Comparison of ENCODE assay signal across 20 cellular contexts in the genomic region with DNA sequence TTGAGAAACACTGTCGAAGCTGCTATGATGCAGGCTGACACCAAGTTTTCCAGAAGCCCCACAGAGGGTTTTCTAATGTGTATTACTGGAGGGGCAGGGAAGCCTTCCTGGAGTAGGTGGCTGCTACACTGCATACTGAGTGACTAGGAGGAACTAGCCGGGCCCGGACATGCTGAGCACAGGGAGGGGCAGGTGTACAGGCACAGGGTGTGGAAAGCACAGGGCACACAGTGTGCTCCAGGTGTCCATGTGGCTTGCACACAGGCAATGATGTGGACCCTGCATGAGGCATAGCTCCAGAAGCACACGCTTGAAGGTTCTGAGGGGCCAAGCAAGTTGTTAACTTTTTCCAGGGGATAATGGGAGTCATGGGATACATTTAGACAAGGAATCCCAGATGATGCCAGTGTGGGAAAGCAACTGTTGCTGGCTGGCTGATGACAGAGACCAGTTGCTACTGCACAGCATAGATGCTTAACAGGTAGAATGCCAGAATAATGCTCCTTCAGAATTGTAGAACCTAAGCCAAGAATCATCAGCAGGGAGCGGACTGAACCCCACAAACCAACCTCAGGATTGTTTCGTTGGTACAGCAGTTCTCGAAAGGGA. TPM values are rescaled to one million over a fixed set of nuclear protein-coding genes. Genes with fewer than 3 reads are reported as not detected.
DNase-seq lines count a peak whose midpoint lies in the region; ATAC-seq and TF ChIP-seq lines count a peak whose summit lies in the region.
"Had no signal": no experiment of that assay in that cellular context is flagged by ENCODE, and none has a peak within 500 bp of the region (broad histone marks: within the 10 kb centered on the region; RNA-seq: fewer than 3 reads in every experiment).

No MANE protein-coding gene starts in this region.

- no TSS peak for BruUV-seq in MCF 10A (replicated peaks; lab: Mats Ljungman, UMichigan)

- H3K9me3 Mint-ChIP-seq in MCF 10A (ENCODE audit: unreplicated experiment), result no peaks in the 10 kb centered on the region
- no peaks in the 10 kb centered on the region for H3K9me3 Mint-ChIP-seq in activated CD8-positive, alpha-beta memory T cell treated with anti-CD3 and anti-CD28 coated beads, Interleukin-2, amount 10 ng/mL, durations not matched to agents 7 days and 5 days (ENCODE audit: low read depth)
- H3K9me3 Mint-ChIP-seq in activated CD4-positive, alpha-beta T cell treated with anti-CD3 and anti-CD28 coated beads for 36 hours (ENCODE audit: low read depth), result no peaks in the 10 kb centered on the region
- H3K9me3 Mint-ChIP-seq: CD4-positive, CD25-positive, alpha-beta regulatory T cell had no signal

- DNase-seq in MCF 10A (ENCODE audit: unreplicated experiment) (peak; percentile 9), breast epithelium (ENCODE audit: low spot score in 2 of 2) (no peak), epithelial cell of prostate (ENCODE audit: low read depth, low spot score) (peak; percentile 12), myocyte (ENCODE audit: low read depth) (peak; percentile 55), upper lobe of right lung (no peak), Peyer's patch (no peak)
- no peak for DNase-seq in activated CD8-positive, alpha-beta memory T cell treated with anti-CD3 and anti-CD28 coated beads, Interleukin-2, amount 10 ng/mL, durations not matched to agents 7 days and 5 days
- no peak for DNase-seq in activated CD4-positive, alpha-beta T cell treated with anti-CD3 and anti-CD28 coated beads for 36 hours
- DNase-seq: 8988T; CD4-positive, CD25-positive, alpha-beta regulatory T cell; COR-L47; DMS 273 treated with DMSO at 0.1 percent for 48 hours; DND-41; NCI-H1417 treated with DMSO at 0.1 percent for 48 hours; NCI-H187 treated with DMSO at 0.1 percent for 48 hours; NCI-H2227 treated with DMSO at 0.1 percent for 48 hours; NCI-H524; NCI-H82 had no signal

- no peaks in the 10 kb centered on the region for H3K27me3 Mint-ChIP-seq in MCF 10A (ENCODE audit: insufficient read depth, unreplicated experiment)
- no peaks in the 10 kb centered on the region for H3K27me3 Mint-ChIP-seq in activated CD8-positive, alpha-beta memory T cell treated with anti-CD3 and anti-CD28 coated beads, Interleukin-2, amount 10 ng/mL, durations not matched to agents 7 days and 5 days
- H3K27me3 Mint-ChIP-seq in activated CD4-positive, alpha-beta T cell treated with anti-CD3 and anti-CD28 coated beads for 36 hours, result no peaks in the 10 kb centered on the region
- H3K27me3 Mint-ChIP-seq: B cell; CD4-positive, CD25-positive, alpha-beta regulatory T cell had no signal

- H3K27ac Mint-ChIP-seq in MCF 10A (ENCODE audit: low read depth, unreplicated experiment), result peak overlapping the region; percentile 27
- no peak overlapping the region for H3K27ac Mint-ChIP-seq in activated CD8-positive, alpha-beta memory T cell treated with anti-CD3 and anti-CD28 coated beads, Interleukin-2, amount 10 ng/mL, durations not matched to agents 7 days and 5 days
- H3K27ac Mint-ChIP-seq in activated CD4-positive, alpha-beta T cell treated with anti-CD3 and anti-CD28 coated beads for 36 hours, result no peak overlapping the region
- H3K27ac Mint-ChIP-seq: B cell; CD4-positive, CD25-positive, alpha-beta regulatory T cell had no signal

- H3K4me1 Mint-ChIP-seq in MCF 10A (ENCODE audit: insufficient read depth, unreplicated experiment), result peaks cover 9% of the 10 kb centered on the region
- no peaks in the 10 kb centered on the region for H3K4me1 Mint-ChIP-seq in activated CD8-positive, alpha-beta memory T cell treated with anti-CD3 and anti-CD28 coated beads, Interleukin-2, amount 10 ng/mL, durations not matched to agents 7 days and 5 days
- H3K4me1 Mint-ChIP-seq in activated CD4-positive, alpha-beta T cell treated with anti-CD3 and anti-CD28 coated beads for 36 hours, result no peaks in the 10 kb centered on the region
- H3K4me1 Mint-ChIP-seq: B cell had no signal

- TF ChIP-seq CTCF in MCF 10A (IDR thresholded peaks at IDR 0.05; ENCODE audit: unreplicated experiment) (no peak), breast epithelium (IDR thresholded peaks at IDR 0.05) (no peak), upper lobe of right lung (IDR thresholded peaks at IDR 0.05) (no peak), Peyer's patch (IDR thresholded peaks at IDR 0.05) (no peak)

- H3K9me3 ChIP-seq in breast epithelium (no peaks in the 10 kb centered on the region), upper lobe of right lung (no peaks in the 10 kb centered on the region), Peyer's patch (no peaks in the 10 kb centered on the region)

- intact Hi-C loops in MCF 10A (cut with micrococcal nuclease), result no loop called here
- intact Hi-C loops in breast epithelium (cut with DNase I; ENCODE audit: low total_unique reads), result no loop called here
- intact Hi-C loops in upper lobe of right lung (cut with DNase I), result no loop called here
- intact Hi-C loops in activated CD4-positive, alpha-beta T cell treated with anti-CD3 and anti-CD28 coated beads for 36 hours (cut with DNase I, micrococcal nuclease), result loop anchor here in 1 of 2 experiments (2.0 kb wide), 1 partner anchor 882 kb away; no protein-coding TSS in a partner anchor

- CTCF ChIA-PET in MCF 10A (lab: Yijun Ruan, JAX), result interaction anchor here (0.5 to 2.2 kb wide), 4 partner anchors 17 to 1293 kb away, joined by 3 to 6 read pairs (median 4); no protein-coding TSS in a partner anchor
- CTCF ChIA-PET in activated CD8-positive, alpha-beta memory T cell treated with anti-CD3 and anti-CD28 coated beads, Interleukin-2, amount 10 ng/mL, durations not matched to agents 7 days and 5 days (lab: Charles Lee), result no interaction called here
- CTCF ChIA-PET in activated CD4-positive, alpha-beta T cell treated with anti-CD3 and anti-CD28 coated beads for 36 hours (lab: Charles Lee), result no interaction called here

- H3K36me3 Mint-ChIP-seq in MCF 10A (ENCODE audit: insufficient read depth, unreplicated experiment), result peaks cover 32% of the 10 kb centered on the region
- H3K36me3 Mint-ChIP-seq in activated CD8-positive, alpha-beta memory T cell treated with anti-CD3 and anti-CD28 coated beads, Interleukin-2, amount 10 ng/mL, durations not matched to agents 7 days and 5 days, result no peaks in the 10 kb centered on the region
- H3K36me3 Mint-ChIP-seq in activated CD4-positive, alpha-beta T cell treated with anti-CD3 and anti-CD28 coated beads for 36 hours (ENCODE audit: low read depth), result no peaks in the 10 kb centered on the region
- H3K36me3 Mint-ChIP-seq: CD4-positive, CD25-positive, alpha-beta regulatory T cell had no signal

- H3K27ac ChIP-seq in breast epithelium (no peak overlapping the region), epithelial cell of prostate (peak overlapping the region; percentile 25), upper lobe of right lung (no peak overlapping the region), Peyer's patch (no peak overlapping the region)
- H3K27ac ChIP-seq: HL-60 had no signal

- H3K4me3 ChIP-seq in breast epithelium (no peak overlapping the region), upper lobe of right lung (no peak overlapping the region), Peyer's patch (no peak overlapping the region)

- no peaks in the 10 kb centered on the region for H3K36me3 ChIP-seq in breast epithelium
- H3K36me3 ChIP-seq in upper lobe of right lung, result peaks cover 37% of the 10 kb centered on the region
- peaks cover 0 to 29% (median 0%) of the 10 kb centered on the region in 3 donors for H3K36me3 ChIP-seq in Peyer's patch

- H3K4me3 Mint-ChIP-seq in MCF 10A (ENCODE audit: unreplicated experiment), result peak overlapping the region; percentile 20
- no peak overlapping the region for H3K4me3 Mint-ChIP-seq in activated CD8-positive, alpha-beta memory T cell treated with anti-CD3 and anti-CD28 coated beads, Interleukin-2, amount 10 ng/mL, durations not matched to agents 7 days and 5 days
- H3K4me3 Mint-ChIP-seq in activated CD4-positive, alpha-beta T cell treated with anti-CD3 and anti-CD28 coated beads for 36 hours, result no peak overlapping the region
- H3K4me3 Mint-ChIP-seq: B cell; CD4-positive, CD25-positive, alpha-beta regulatory T cell had no signal

- POLR2A ChIA-PET in MCF 10A (lab: Yijun Ruan, JAX), result interaction anchor here (0.6 to 1.2 kb wide), 4 partner anchors 9 to 31 kb away, joined by 3 to 5 read pairs (median 4); no protein-coding TSS in a partner anchor
- POLR2A ChIA-PET in activated CD4-positive, alpha-beta T cell treated with anti-CD3 and anti-CD28 coated beads for 36 hours (lab: Charles Lee), result no interaction called here

- TF ChIP-seq POLR2A in breast epithelium (IDR thresholded peaks at IDR 0.05) (no peak), Peyer's patch (IDR thresholded peaks at IDR 0.05) (no peak)

- H3K27me3 ChIP-seq in breast epithelium, result no peaks in the 10 kb centered on the region
- H3K27me3 ChIP-seq in upper lobe of right lung, result no peaks in the 10 kb centered on the region
- no peaks in the 10 kb centered on the region for H3K27me3 ChIP-seq in Peyer's patch

- peak; percentile 29 for ATAC-seq in upper lobe of right lung
- no peak for ATAC-seq in activated CD8-positive, alpha-beta memory T cell treated with anti-CD3 and anti-CD28 coated beads, Interleukin-2, amount 10 ng/mL, durations not matched to agents 7 days and 5 days
- ATAC-seq in activated CD4-positive, alpha-beta T cell treated with anti-CD3 and anti-CD28 coated beads for 36 hours, result no peak

- no peaks in the 10 kb centered on the region for H3K4me1 ChIP-seq in breast epithelium
- H3K4me1 ChIP-seq in upper lobe of right lung, result no peaks in the 10 kb centered on the region
- H3K4me1 ChIP-seq in Peyer's patch, result no peaks in the 10 kb centered on the region

RNA-seq across cellular contexts. Expression of gene DHX32, which starts 14.6 kb away (rescaled TPM):
- total RNA-seq in MCF 10A (2022) (36.5 and 45.6 TPM in 2 replicates), breast epithelium (10 to 100 TPM; 18.1 to 54.6 (median 42.0) TPM), myocyte (51.7 and 62.3 TPM in 2 replicates), upper lobe of right lung (35.1 TPM), Peyer's patch (10 to 100 TPM; 23.9 to 36.3 (median 28.0) TPM)
- 22.2 TPM for polyA plus RNA-seq in myocyte (2012)
- 10 to 100 TPM; 12.1 to 16.0 TPM for total RNA-seq in activated CD8-positive, alpha-beta memory T cell treated with anti-CD3 and anti-CD28 coated beads, Interleukin-2, amount 10 ng/mL, durations not matched to agents 7 days and 5 days
- 10 to 100 TPM; 19.4 to 23.5 TPM for total RNA-seq in activated CD4-positive, alpha-beta T cell treated with anti-CD3 and anti-CD28 coated beads for 36 hours

RNA-seq across cellular contexts. Expression of gene FANK1, which starts 29.8 kb away (rescaled TPM):
- total RNA-seq in MCF 10A (2022) (1.8 and 2.5 TPM in 2 replicates), breast epithelium (10 to 100 TPM in 2 of 3 donors, 1 to 10 TPM in 1; 2.6 to 18.1 (median 13.8) TPM), myocyte (1.4 and 2.5 TPM in 2 replicates), upper lobe of right lung (2.6 TPM), Peyer's patch (1 to 10 TPM in 3 of 4 donors, not detected in 1; 1.4 to 7.9 (median 3.5) TPM)
- polyA plus RNA-seq in myocyte (2012), result 4.4 TPM
- under 1 TPM in 1 of 2 experiments, not detected in 1; 0.49 TPM for total RNA-seq in activated CD8-positive, alpha-beta memory T cell treated with anti-CD3 and anti-CD28 coated beads, Interleukin-2, amount 10 ng/mL, durations not matched to agents 7 days and 5 days
- 1 to 10 TPM in 1 of 2 experiments, under 1 TPM in 1; 0.42 to 1.0 TPM for total RNA-seq in activated CD4-positive, alpha-beta T cell treated with anti-CD3 and anti-CD28 coated beads for 36 hours
- total RNA-seq: B cell had no signal

RNA-seq across cellular contexts. Expression of gene BCCIP, which starts 43.2 kb away (rescaled TPM):
- total RNA-seq in MCF 10A (2022), result 70.8 and 88.2 TPM in 2 replicates
- 10 to 100 TPM; 41.9 to 60.0 (median 46.5) TPM for total RNA-seq in breast epithelium
- 74.6 and 74.9 TPM in 2 replicates for total RNA-seq in myocyte
- 32.5 TPM for polyA plus RNA-seq in myocyte (2012)
- 36.9 TPM for total RNA-seq in upper lobe of right lung
- 10 to 100 TPM; 17.4 to 28.1 (median 20.0) TPM for total RNA-seq in Peyer's patch
- 10 to 100 TPM; 53.1 to 77.0 TPM for total RNA-seq in activated CD8-positive, alpha-beta memory T cell treated with anti-CD3 and anti-CD28 coated beads, Interleukin-2, amount 10 ng/mL, durations not matched to agents 7 days and 5 days
- total RNA-seq in activated CD4-positive, alpha-beta T cell treated with anti-CD3 and anti-CD28 coated beads for 36 hours, result 100 to 1,000 TPM; 106 to 115 TPM

RNA-seq across cellular contexts. Expression of gene UROS, which starts 43.5 kb away (rescaled TPM):
- total RNA-seq in MCF 10A (2022), result 55.0 and 64.4 TPM in 2 replicates
- 10 to 100 TPM; 31.5 to 45.2 (median 35.1) TPM for total RNA-seq in breast epithelium
- 94.3 and 106 TPM in 2 replicates for total RNA-seq in myocyte
- 97.5 TPM for polyA plus RNA-seq in myocyte (2012)
- total RNA-seq in upper lobe of right lung, result 34.2 TPM
- 10 to 100 TPM; 34.7 to 57.8 (median 39.2) TPM for total RNA-seq in Peyer's patch
- total RNA-seq in activated CD8-positive, alpha-beta memory T cell treated with anti-CD3 and anti-CD28 coated beads, Interleukin-2, amount 10 ng/mL, durations not matched to agents 7 days and 5 days, result 10 to 100 TPM; 43.8 to 57.9 TPM
- 10 to 100 TPM; 37.3 to 39.6 TPM for total RNA-seq in activated CD4-positive, alpha-beta T cell treated with anti-CD3 and anti-CD28 coated beads for 36 hours

Comparison
In these comparisons a context has a peak if more than half of its experiments do, and no peak if none do; other contexts are left out.
1. DNase-seq: peak in MCF 10A (single experiment), epithelial cell of prostate (single experiment) and myocyte (single experiment); none in breast epithelium (0 of 2), upper lobe of right lung (single experiment), Peyer's patch (0 of 3), activated CD8-positive, alpha-beta memory T cell treated with anti-CD3 and anti-CD28 coated beads, Interleukin-2, amount 10 ng/mL, durations not matched to agents 7 days and 5 days (single experiment) and activated CD4-positive, alpha-beta T cell treated with anti-CD3 and anti-CD28 coated beads for 36 hours (single experiment).